8 cellular contexts compared by ENCODE assay signal in the genomic region with DNA sequence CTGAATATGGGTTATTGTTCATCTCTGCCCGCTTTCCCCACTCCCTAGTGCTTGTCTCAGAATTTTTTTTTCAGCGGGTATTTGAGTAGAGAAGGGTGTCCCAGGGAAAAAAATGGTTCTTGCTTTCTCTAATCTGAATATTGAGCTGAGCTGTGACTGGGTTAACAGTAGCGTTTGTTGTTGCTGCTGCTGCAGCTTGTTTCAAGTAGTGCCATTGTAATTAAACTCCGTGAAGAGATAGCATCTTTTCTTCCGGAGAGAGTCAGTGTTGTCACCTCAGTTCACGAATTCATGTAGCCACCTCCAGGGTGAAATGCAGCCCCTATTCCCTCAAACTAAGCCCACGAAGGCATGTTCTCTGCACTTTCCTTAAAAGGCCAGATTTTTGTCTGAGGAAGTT. TPM values are rescaled to one million over a fixed set of nuclear protein-coding genes. Genes with fewer than 3 reads are reported as not detected.
DNase-seq lines count a peak whose midpoint lies in the region; ATAC-seq and TF ChIP-seq lines count a peak whose summit lies in the region.

No MANE protein-coding gene starts in this region.

- H3K9me3 Mint-ChIP-seq in CD14-positive monocyte, result no peaks in the 10 kb centered on the region
- H3K9me3 Mint-ChIP-seq in activated naive CD8-positive, alpha-beta T cell treated with anti-CD3 and anti-CD28 coated beads for 36 hours, result no peaks in the 10 kb centered on the region

- peaks cover 5% of the 10 kb centered on the region; the same call in 1 of the 2 replicates for H3K9me3 ChIP-seq in HUES6 (ENCODE audit: control insufficient read depth, insufficient read depth, low read depth, low read length)

- H3K4me3 Mint-ChIP-seq in CD14-positive monocyte, result peak overlapping the region; percentile 94 to 95
- peak overlapping the region; percentile 89 for H3K4me3 Mint-ChIP-seq in activated naive CD8-positive, alpha-beta T cell treated with anti-CD3 and anti-CD28 coated beads for 36 hours

- peaks cover 6 to 9% of the 10 kb centered on the region in 2 donors for H3K36me3 Mint-ChIP-seq in CD14-positive monocyte
- H3K36me3 Mint-ChIP-seq in activated naive CD8-positive, alpha-beta T cell treated with anti-CD3 and anti-CD28 coated beads for 36 hours, result peaks cover 27% of the 10 kb centered on the region

- ATAC-seq in GM21528 (IDR thresholded peaks at IDR 0.05; ENCODE audit: low FRiP score, unreplicated experiment), result no peak
- no peak for ATAC-seq in GM21529 (IDR thresholded peaks at IDR 0.05; ENCODE audit: unreplicated experiment)

- peak overlapping the region; percentile 14 to 99 (median 95) for H3K27ac Mint-ChIP-seq in CD14-positive monocyte
- peak overlapping the region; percentile 98 for H3K27ac Mint-ChIP-seq in activated naive CD8-positive, alpha-beta T cell treated with anti-CD3 and anti-CD28 coated beads for 36 hours

- H3K4me1 Mint-ChIP-seq in CD14-positive monocyte, result peaks cover 62% of the 10 kb centered on the region
- H3K4me1 Mint-ChIP-seq in activated naive CD8-positive, alpha-beta T cell treated with anti-CD3 and anti-CD28 coated beads for 36 hours, result peaks cover 47% of the 10 kb centered on the region

- no peak for TF ChIP-seq CTCF in CD14-positive monocyte (IDR thresholded peaks at IDR 0.05)

- H3K4me1 ChIP-seq in HUES6 (ENCODE audit: control insufficient read depth, insufficient read depth, low read length), result peaks cover 25% of the 10 kb centered on the region

- DNase-seq in CD14-positive monocyte (ENCODE audit: low spot score), result no peak
- DNase-seq in activated naive CD8-positive, alpha-beta T cell treated with anti-CD3 and anti-CD28 coated beads for 36 hours, result no peak
- no peak for DNase-seq in NCI-H1694 (lab: John Stamatoyannopoulos, UW)

- peaks cover 0 to 2% (median 0%) of the 10 kb centered on the region in 3 donors for H3K27me3 Mint-ChIP-seq in CD14-positive monocyte (ENCODE audit: low read depth in 3 of 3)
- H3K27me3 Mint-ChIP-seq in activated naive CD8-positive, alpha-beta T cell treated with anti-CD3 and anti-CD28 coated beads for 36 hours, result no peaks in the 10 kb centered on the region

- H3K36me3 ChIP-seq in HUES6 (ENCODE audit: control insufficient read depth, insufficient read depth, low read length), result no peaks in the 10 kb centered on the region

- no peak overlapping the region for H3K27ac ChIP-seq in HUES6 (ENCODE audit: low read depth, low read length)
- H3K27ac ChIP-seq in layer of hippocampus (ENCODE audit: low read depth, low read length), result peak overlapping the region; percentile 27
- peak overlapping the region; percentile 88 for H3K27ac ChIP-seq in temporal lobe (ENCODE audit: low read depth, low read length)

- no peak overlapping the region for H3K9ac ChIP-seq in HUES6 (ENCODE audit: low read length)

- intact Hi-C loops in CD14-positive monocyte (cut with micrococcal nuclease), result loop anchor here in 1 of 2 donors (10.0 kb wide), 1 partner anchor 50 kb away; no protein-coding TSS in a partner anchor

- H3K27me3 ChIP-seq in HUES6 (ENCODE audit: control insufficient read depth, insufficient read depth, low read length) (no peaks in the 10 kb centered on the region), layer of hippocampus (ENCODE audit: control insufficient read depth, insufficient read depth, low read length) (no peaks in the 10 kb centered on the region)

- peak overlapping the region; percentile 94 for H3K4me3 ChIP-seq in HUES6 (ENCODE audit: low read depth, low read length)

RNA-seq across cellular contexts. Expression of a gene that starts 1.5 kb away (rescaled TPM):
- polyA plus RNA-seq in CD14-positive monocyte, result 10 to 100 TPM in 1 of 2 donors, 1 to 10 TPM in 1; 9.8 to 10.8 TPM
- 10 to 100 TPM; 78.3 to 85.4 TPM for total RNA-seq in activated naive CD8-positive, alpha-beta T cell treated with anti-CD3 and anti-CD28 coated beads for 36 hours
- 37.4 TPM for total RNA-seq in temporal lobe
